Comparison of ENCODE assay signal across 14 cellular contexts in the genomic region with DNA sequence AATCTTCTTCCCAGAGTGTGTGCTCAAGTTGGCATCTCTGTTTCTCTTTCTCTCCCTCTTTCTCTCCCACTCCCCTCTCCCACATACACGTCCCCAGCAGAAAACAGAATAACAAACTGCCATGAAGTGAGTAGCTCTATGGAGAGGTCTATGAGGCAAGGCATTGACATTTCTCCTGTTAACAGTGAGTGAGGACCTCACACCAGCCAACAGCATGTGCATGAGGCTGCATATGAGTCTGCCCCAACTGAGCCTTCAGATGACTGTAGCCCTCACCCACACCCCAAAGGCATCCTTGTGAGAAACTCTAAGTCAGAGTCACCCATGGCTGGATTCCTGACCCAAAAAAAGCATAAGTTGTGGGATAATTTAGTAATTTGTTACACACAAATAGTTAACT.
"Had no signal": no experiment of that assay in that cellular context is flagged by ENCODE, and none has a peak within 500 bp of the region (broad histone marks: within the 10 kb centered on the region; RNA-seq: fewer than 3 reads in every experiment).

No MANE protein-coding gene starts in this region.

- H3K4me1 ChIP-seq: left ventricle myocardium inferior, right lobe of liver, thyroid gland, uterus had no signal

- H3K27ac Mint-ChIP-seq: activated naive CD4-positive, alpha-beta T cell treated with anti-CD3 and anti-CD28 coated beads, Interleukin-2, amount 10 ng/mL, durations not matched to agents 7 days and 5 days; memory B cell; nephron; progenitor cell of endocrine pancreas; WTC11 had no signal

- H3K36me3 Mint-ChIP-seq: activated naive CD4-positive, alpha-beta T cell treated with anti-CD3 and anti-CD28 coated beads, Interleukin-2, amount 10 ng/mL, durations not matched to agents 7 days and 5 days; memory B cell; WTC11 had no signal

- H3K9me3 Mint-ChIP-seq: activated naive CD4-positive, alpha-beta T cell treated with anti-CD3 and anti-CD28 coated beads, Interleukin-2, amount 10 ng/mL, durations not matched to agents 7 days and 5 days; memory B cell; nephron had no signal

- H3K4me3 Mint-ChIP-seq: activated naive CD4-positive, alpha-beta T cell treated with anti-CD3 and anti-CD28 coated beads, Interleukin-2, amount 10 ng/mL, durations not matched to agents 7 days and 5 days; memory B cell; nephron; WTC11 had no signal

- ATAC-seq: foreskin keratinocyte, WTC11 had no signal

- H3K27me3 ChIP-seq: brain microvascular endothelial cell, foreskin keratinocyte, right lobe of liver, thyroid gland, uterus had no signal

- H3K4me1 Mint-ChIP-seq: activated naive CD4-positive, alpha-beta T cell treated with anti-CD3 and anti-CD28 coated beads, Interleukin-2, amount 10 ng/mL, durations not matched to agents 7 days and 5 days; memory B cell; nephron had no signal

- DNase-seq: activated CD4-positive, alpha-beta T cell treated with anti-CD3 and anti-CD28 coated beads for 48 hours; cortex of kidney; foreskin keratinocyte; left ventricle myocardium inferior; occipital lobe; right lobe of liver; thyroid gland; uterus had no signal

- H3K27ac ChIP-seq: brain microvascular endothelial cell, foreskin keratinocyte, left ventricle myocardium inferior, right lobe of liver, thyroid gland, uterus had no signal

- H3K27me3 Mint-ChIP-seq: progenitor cell of endocrine pancreas had no signal

- H3K4me3 ChIP-seq: left ventricle myocardium inferior, right lobe of liver, thyroid gland, uterus had no signal

- H3K36me3 ChIP-seq: brain microvascular endothelial cell, left ventricle myocardium inferior, right lobe of liver, thyroid gland, uterus had no signal

- H3K9me3 ChIP-seq: left ventricle myocardium inferior, right lobe of liver, thyroid gland, uterus had no signal
